9 cellular contexts compared by ENCODE assay signal in genomic region chr1:51285055-51285454, GRCh38. TPM values are rescaled to one million over a fixed set of nuclear protein-coding genes. Genes with fewer than 3 reads are reported as not detected.
DNase-seq lines count a peak whose midpoint lies in the region; ATAC-seq and TF ChIP-seq lines count a peak whose summit lies in the region.
"Had no signal": no experiment of that assay in that cellular context is flagged by ENCODE, and none has a peak within 500 bp of the region (broad histone marks: within the 10 kb centered on the region; RNA-seq: fewer than 3 reads in every experiment).

No MANE protein-coding gene starts in this region.

- H2BK5ac ChIP-seq in trophoblast cell (ENCODE audit: low read depth, low read length, poor library complexity): no peak overlapping the region

- H3K14ac ChIP-seq in trophoblast cell (ENCODE audit: low read length): no peak overlapping the region

- DNase-seq in GM10248 (ENCODE audit: extremely low spot score) (peak; percentile 73), Karpas-422 (no peak), trophoblast cell (no peak)
- no peak for DNase-seq in stimulated activated naive CD4-positive, alpha-beta T cell treated with Interleukin-2 at 50 U/mL for 16 hours (lab: John Stamatoyannopoulos, UW)
- DNase-seq in activated naive CD4-positive, alpha-beta T cell treated with anti-CD3 and anti-CD28 coated beads, Interleukin-2, amount 50 U/mL, for 16 hours: no peak

- no peak overlapping the region for H4K12ac ChIP-seq in trophoblast cell (ENCODE audit: low read depth, low read length)

- H3K18ac ChIP-seq in trophoblast cell (ENCODE audit: low read length): no peak overlapping the region

- CTCF ChIA-PET in GM10248 (lab: Yijun Ruan, JAX): interaction anchor here (4.3 kb wide), 1 partner anchor 12 kb away, joined by 51 read pairs; no protein-coding TSS in a partner anchor

- ATAC-seq in GM19035 (IDR thresholded peaks at IDR 0.05; ENCODE audit: unreplicated experiment): peak; percentile 94
- ATAC-seq in HG02623 (IDR thresholded peaks at IDR 0.05; ENCODE audit: unreplicated experiment): peak; percentile 84
- ATAC-seq in HG03520 (IDR thresholded peaks at IDR 0.05; ENCODE audit: unreplicated experiment): peak; percentile 91

- no peak overlapping the region for H2AFZ ChIP-seq in Karpas-422 (ENCODE audit: low read length)
- no peak overlapping the region for H2AFZ ChIP-seq in trophoblast cell (ENCODE audit: insufficient read depth, low read length, poor library complexity)

- H3K36me3 ChIP-seq in Karpas-422 (ENCODE audit: insufficient read depth, low read length): no peaks in the 10 kb centered on the region
- peaks cover 2 to 9% of the 10 kb centered on the region in 2 experiments for H3K36me3 ChIP-seq in trophoblast cell (ENCODE audit: control insufficient read depth in 1 of 2, insufficient read depth in 2 of 2, low read length in 2 of 2)
- H3K36me3 ChIP-seq: adrenal gland had no signal

- no peaks in the 10 kb centered on the region for H4K20me1 ChIP-seq in Karpas-422 (ENCODE audit: insufficient read depth, low read depth, low read length)

- H3K23ac ChIP-seq in trophoblast cell (ENCODE audit: low read length): no peak overlapping the region

- H3K4me3 ChIP-seq in Karpas-422 (ENCODE audit: low read length): no peak overlapping the region
- no peak overlapping the region for H3K4me3 ChIP-seq in trophoblast cell (ENCODE audit: low read depth, low read length)
- H3K4me3 ChIP-seq: adrenal gland had no signal

- no peak overlapping the region for H2BK120ac ChIP-seq in trophoblast cell (ENCODE audit: insufficient read depth, low read length, poor library complexity)

- no peaks in the 10 kb centered on the region for H3K79me1 ChIP-seq in trophoblast cell (ENCODE audit: low read length)

- no CpG with 5 or more reads among the region's 1 CpG for WGBS in trophoblast cell (ENCODE audit: extremely low coverage, insufficient coverage, insufficient read length)

- no peak overlapping the region for H3K27ac ChIP-seq in Karpas-422 (ENCODE audit: low read length)
- H3K27ac ChIP-seq in trophoblast cell (ENCODE audit: low read depth, low read length): no peak overlapping the region

- H3K79me2 ChIP-seq in Karpas-422 (ENCODE audit: low read length) (no peaks in the 10 kb centered on the region), trophoblast cell (ENCODE audit: control insufficient read depth, insufficient read depth, low read length, poor library complexity) (no peaks in the 10 kb centered on the region)

- H4K91ac ChIP-seq in trophoblast cell (ENCODE audit: low read depth, low read length): no peak overlapping the region

- H3K9ac ChIP-seq in Karpas-422 (ENCODE audit: low read length): no peak overlapping the region
- H3K9ac ChIP-seq in trophoblast cell (ENCODE audit: low read length): no peak overlapping the region

- no peak for TF ChIP-seq CTCF in GM10248 (IDR thresholded peaks at IDR 0.05; ENCODE audit: control extremely low read depth, extremely low read depth, low read depth, missing control alignments)

- H3K4me2 ChIP-seq in Karpas-422 (ENCODE audit: low read depth, low read length, poor library complexity, severe bottlenecking) (no peak overlapping the region), trophoblast cell (ENCODE audit: low read length) (no peak overlapping the region)

- peaks cover 8% of the 10 kb centered on the region for H3K4me1 ChIP-seq in Karpas-422 (ENCODE audit: low read length)
- no peaks in the 10 kb centered on the region for H3K4me1 ChIP-seq in trophoblast cell (ENCODE audit: control insufficient read depth in 1 of 2, insufficient read depth in 2 of 2, low read length in 2 of 2)

- H3K9me2 ChIP-seq in Karpas-422 (replicated peaks; ENCODE audit: insufficient read depth, low read length): no peaks in the 10 kb centered on the region

- POLR2A ChIA-PET in GM10248 (lab: Yijun Ruan, JAX): no interaction called here

- H4K8ac ChIP-seq in trophoblast cell (ENCODE audit: low read depth, low read length): no peak overlapping the region

- H3K4ac ChIP-seq in trophoblast cell (ENCODE audit: low read depth, low read length): no peak overlapping the region

- H3K27me3 ChIP-seq in Karpas-422 (ENCODE audit: low read length) (no peaks in the 10 kb centered on the region), trophoblast cell (ENCODE audit: insufficient read depth, low read length) (no peaks in the 10 kb centered on the region)
- H3K27me3 ChIP-seq: adrenal gland had no signal

- no peak overlapping the region for H2BK12ac ChIP-seq in trophoblast cell (ENCODE audit: low read length)

- H3K9me3 ChIP-seq in Karpas-422 (ENCODE audit: low read length) (no peaks in the 10 kb centered on the region), trophoblast cell (ENCODE audit: insufficient read depth, low read depth, low read length) (peaks cover 4% of the 10 kb centered on the region)
- H3K9me3 ChIP-seq: adrenal gland had no signal

- no peak overlapping the region for H2AK5ac ChIP-seq in trophoblast cell (ENCODE audit: low read length)

RNA-seq across cellular contexts. Expression of gene TTC39A, which starts 45.3 kb away (rescaled TPM):
- not detected in 2 replicates for total RNA-seq in Karpas-422 (2014; rRNA removed; shearing (Covaris generic); ENCODE audit: low replicate concordance)
- 5.8 and 6.2 TPM in 2 replicates for polyA plus RNA-seq in trophoblast cell (2013)

RNA-seq across cellular contexts. Expression of gene RNF11, which starts 49.0 kb away (rescaled TPM):
- 10.0 and 12.3 TPM in 2 replicates for total RNA-seq in Karpas-422 (2014; rRNA removed; shearing (Covaris generic); ENCODE audit: low replicate concordance)
- polyA plus RNA-seq in trophoblast cell (2013): 142 and 155 TPM in 2 replicates
